Comparison of ENCODE assay signal across 27 cellular contexts in the genomic region with DNA sequence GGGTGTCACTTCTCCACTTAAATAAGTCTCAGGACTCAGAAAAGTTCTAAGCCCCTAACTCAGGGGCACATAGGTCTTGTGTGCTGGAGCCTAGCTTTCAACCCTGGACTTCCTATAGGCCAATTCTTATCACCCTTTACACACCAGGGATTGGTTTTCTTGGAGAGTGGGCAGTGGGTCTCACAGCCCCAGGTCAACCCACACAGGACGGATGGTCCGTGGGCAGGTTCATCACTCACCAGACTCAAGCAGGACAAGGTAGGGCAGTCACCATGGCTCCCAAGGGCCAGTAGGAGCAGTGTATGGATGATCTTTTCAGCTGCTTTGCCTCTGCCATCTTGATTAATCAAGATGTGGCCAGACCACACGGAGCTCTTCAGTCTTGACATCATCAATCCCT.
"Had no signal": no experiment of that assay in that cellular context is flagged by ENCODE, and none has a peak within 500 bp of the region (broad histone marks: within the 10 kb centered on the region; RNA-seq: fewer than 3 reads in every experiment).

No MANE protein-coding gene starts in this region.

- H3K36me3 Mint-ChIP-seq: type B pancreatic cell had no signal

- ATAC-seq: mucosa of descending colon, pancreas, psoas muscle had no signal

- H3K27me3 ChIP-seq: adrenal gland, ascending aorta, brain microvascular endothelial cell, dorsolateral prefrontal cortex, esophagus muscularis mucosa, hepatocyte, pancreas, right atrium auricular region, testis, vagina had no signal

- H3K9me3 Mint-ChIP-seq: activated naive CD4-positive, alpha-beta T cell treated with anti-CD3 and anti-CD28 coated beads, Interleukin-2, amount 50 U/mL, for 24 hours; type B pancreatic cell had no signal

- H3K27ac ChIP-seq: adrenal gland, ascending aorta, brain microvascular endothelial cell, dorsolateral prefrontal cortex, esophagus muscularis mucosa, hepatocyte, left ventricle myocardium inferior, pancreas, psoas muscle, right atrium auricular region, SK-N-MC, testis, vagina, WERI-Rb-1 had no signal

- DNase-seq: activated CD4-positive, alpha-beta T cell treated with anti-CD3 and anti-CD28 coated beads, Interleukin-2, amount 50 U/mL, for 4 hours; activated CD4-positive, CD25-positive, alpha-beta regulatory T cell treated with anti-CD3 and anti-CD28 coated beads, Interleukin-2, amount 50 U/mL, for 72 hours; activated effector memory CD4-positive, alpha-beta T cell treated with anti-CD3 and anti-CD28 coated beads, Interleukin-2, amount 50 U/mL, for 16 hours; activated T-cell treated with anti-CD3 and anti-CD28 coated beads, Interleukin-2, amount 50 U/mL, for 48 hours; brain microvascular endothelial cell; caudate nucleus; glutamatergic neuron; left ventricle myocardium inferior; mucosa of descending colon; pancreas; psoas muscle; stimulated activated CD4-positive, alpha-beta T cell treated with anti-CD3 and anti-CD28 coated beads, Interleukin-12 subunit alpha, Interleukin-12 subunit beta, amount 100 ng/mL, for 4 hours; stimulated activated CD4-positive, alpha-beta T cell treated with anti-CD3 and anti-CD28 coated beads, Interleukin-4, amount 100 ng/mL, for 4 hours; SW 1271; T-helper 2 cell; testis; WERI-Rb-1 had no signal

- H3K27ac Mint-ChIP-seq: activated naive CD4-positive, alpha-beta T cell treated with anti-CD3 and anti-CD28 coated beads, Interleukin-2, amount 50 U/mL, for 24 hours; type B pancreatic cell had no signal

- H3K9me3 ChIP-seq: adrenal gland, ascending aorta, esophagus muscularis mucosa, left ventricle myocardium inferior, mucosa of descending colon, pancreas, psoas muscle, right atrium auricular region, testis, vagina had no signal

- H3K27me3 Mint-ChIP-seq: activated naive CD4-positive, alpha-beta T cell treated with anti-CD3 and anti-CD28 coated beads, Interleukin-2, amount 50 U/mL, for 24 hours; type B pancreatic cell had no signal

- H3K4me1 ChIP-seq: ascending aorta, pancreas, psoas muscle had no signal

- H3K4me3 Mint-ChIP-seq: activated naive CD4-positive, alpha-beta T cell treated with anti-CD3 and anti-CD28 coated beads, Interleukin-2, amount 50 U/mL, for 24 hours; type B pancreatic cell had no signal

- H3K4me3 ChIP-seq: adrenal gland, ascending aorta, dorsolateral prefrontal cortex, esophagus muscularis mucosa, hepatocyte, left ventricle myocardium inferior, mucosa of descending colon, pancreas, psoas muscle, right atrium auricular region, SK-N-MC, testis, vagina had no signal

- H2AFZ ChIP-seq: hepatocyte had no signal

- H3K4me2 ChIP-seq: hepatocyte had no signal

- H3K36me3 ChIP-seq: adrenal gland, ascending aorta, esophagus muscularis mucosa, left ventricle myocardium inferior, pancreas, right atrium auricular region, vagina, WERI-Rb-1 had no signal
